ENCODE assay signal across 17 cellular contexts in genomic region chr10:70510453-70510852, GRCh38.
"Had no signal": no experiment of that assay in that cellular context is flagged by ENCODE, and none has a peak within 500 bp of the region (broad histone marks: within the 10 kb centered on the region; RNA-seq: fewer than 3 reads in every experiment).

No MANE protein-coding gene starts in this region.

- DNase-seq: activated CD4-positive, alpha-beta T cell treated with anti-CD3 and anti-CD28 coated beads, Interleukin-2, amount 50 U/mL, for 1 hour; activated naive CD8-positive, alpha-beta T cell treated with anti-CD3 and anti-CD28 coated beads, Interleukin-2, amount 10 ng/mL, durations not matched to agents 7 days and 5 days; anterior cingulate cortex; brain microvascular endothelial cell; dermis blood vessel endothelial cell; erythroblast; hippocampal formation; left ventricle myocardium superior; SK-N-SH; T-cell; T-helper 9 cell had no signal

- H3K9ac ChIP-seq: neural progenitor cell, SK-N-SH had no signal

- H3K4me3 ChIP-seq: neural progenitor cell, ovary, tibial nerve had no signal

- H3K27ac Mint-ChIP-seq: activated naive CD8-positive, alpha-beta T cell treated with anti-CD3 and anti-CD28 coated beads, Interleukin-2, amount 10 ng/mL, durations not matched to agents 7 days and 5 days; activated T-helper 1 cell treated with anti-CD3 and anti-CD28 coated beads, Interleukin-12 subunit alpha, Interleukin-12 subunit beta, Interleukin-2, Interleukin-4 antibody, amounts not matched to agents 30 ng/mL and 10 ng/mL and 1 ng/mL, durations not matched to agents 14 hours and 24 hours and 36 hours; stimulated activated effector memory CD8-positive, alpha-beta T cell treated with anti-CD3 and anti-CD28 coated beads, Interleukin-12 subunit alpha, Interleukin-12 subunit beta, amount 100 ng/mL, for 72 hours; T-cell had no signal

- H3K36me3 Mint-ChIP-seq: activated naive CD8-positive, alpha-beta T cell treated with anti-CD3 and anti-CD28 coated beads, Interleukin-2, amount 10 ng/mL, durations not matched to agents 7 days and 5 days; neural progenitor cell; stimulated activated effector memory CD8-positive, alpha-beta T cell treated with anti-CD3 and anti-CD28 coated beads, Interleukin-12 subunit alpha, Interleukin-12 subunit beta, amount 100 ng/mL, for 72 hours; T-cell had no signal

- H3K27me3 Mint-ChIP-seq: T-cell had no signal

- ATAC-seq: activated CD4-positive, CD25-positive, alpha-beta regulatory T cell treated with anti-CD3 and anti-CD28 coated beads, Interleukin-2, amount 50 U/mL, for 24 hours; stimulated activated effector memory CD8-positive, alpha-beta T cell treated with anti-CD3 and anti-CD28 coated beads, Interleukin-12 subunit alpha, Interleukin-12 subunit beta, amount 100 ng/mL, for 72 hours; T-cell had no signal

- H3K4me3 Mint-ChIP-seq: activated naive CD8-positive, alpha-beta T cell treated with anti-CD3 and anti-CD28 coated beads, Interleukin-2, amount 10 ng/mL, durations not matched to agents 7 days and 5 days; activated T-helper 1 cell treated with anti-CD3 and anti-CD28 coated beads, Interleukin-12 subunit alpha, Interleukin-12 subunit beta, Interleukin-2, Interleukin-4 antibody, amounts not matched to agents 30 ng/mL and 10 ng/mL and 1 ng/mL, durations not matched to agents 14 hours and 24 hours and 36 hours; neural progenitor cell; stimulated activated effector memory CD8-positive, alpha-beta T cell treated with anti-CD3 and anti-CD28 coated beads, Interleukin-12 subunit alpha, Interleukin-12 subunit beta, amount 100 ng/mL, for 72 hours; T-cell had no signal

- H3K9me3 ChIP-seq: ovary, SK-N-SH, tibial nerve had no signal

- H3K27ac ChIP-seq: brain microvascular endothelial cell, neural progenitor cell had no signal

- H3K9me3 Mint-ChIP-seq: activated naive CD8-positive, alpha-beta T cell treated with anti-CD3 and anti-CD28 coated beads, Interleukin-2, amount 10 ng/mL, durations not matched to agents 7 days and 5 days; activated T-helper 1 cell treated with anti-CD3 and anti-CD28 coated beads, Interleukin-12 subunit alpha, Interleukin-12 subunit beta, Interleukin-2, Interleukin-4 antibody, amounts not matched to agents 30 ng/mL and 10 ng/mL and 1 ng/mL, durations not matched to agents 14 hours and 24 hours and 36 hours; neural progenitor cell; stimulated activated effector memory CD8-positive, alpha-beta T cell treated with anti-CD3 and anti-CD28 coated beads, Interleukin-12 subunit alpha, Interleukin-12 subunit beta, amount 100 ng/mL, for 72 hours; T-cell had no signal

- H3K4me1 Mint-ChIP-seq: activated naive CD8-positive, alpha-beta T cell treated with anti-CD3 and anti-CD28 coated beads, Interleukin-2, amount 10 ng/mL, durations not matched to agents 7 days and 5 days had no signal

- H3K36me3 ChIP-seq: brain microvascular endothelial cell, neural progenitor cell, ovary, tibial nerve had no signal

- H3K27me3 ChIP-seq: brain microvascular endothelial cell, neural progenitor cell, ovary, tibial nerve had no signal
